In genomic region chr3:107430214-107431047, GRCh38 we compare ENCODE assay signal across 8 cellular contexts. TPM values are rescaled to one million over a fixed set of nuclear protein-coding genes. Genes with fewer than 3 reads are reported as not detected.
A peak's percentile ranks its signal among the peaks of the same experiment; 100 is the strongest.
DNase-seq lines count a peak whose midpoint lies in the region; ATAC-seq and TF ChIP-seq lines count a peak whose summit lies in the region.

No MANE protein-coding gene starts in this region.

- H3K36me3 ChIP-seq in neuronal stem cell (replicated peaks in 1 of 2; ENCODE audit: control insufficient read depth in 2 of 2, insufficient read depth in 2 of 2, low read length in 2 of 2) = no peaks in the 10 kb centered on the region

- no peak overlapping the region for H2AK5ac ChIP-seq in neuronal stem cell (ENCODE audit: low read depth, low read length)

- H2BK15ac ChIP-seq in neuronal stem cell (ENCODE audit: low read length) = no peak overlapping the region

- peak overlapping the region; percentile 97 for H3K4me2 ChIP-seq in neuronal stem cell (ENCODE audit: insufficient read depth, low read length, poor library complexity, severe bottlenecking)

- CTCF ChIA-PET in AG04450 (lab: Charles Lee) = interaction anchor here (0.8 to 6.2 kb wide), 34 partner anchors 9 to 468 kb away, joined by 3 to 137 read pairs (median 8); no protein-coding TSS in a partner anchor

- peaks cover 0 to 7% of the 10 kb centered on the region in 2 donors for H3K4me1 ChIP-seq in neuronal stem cell (ENCODE audit: control insufficient read depth in 2 of 2, insufficient read depth in 1 of 2, low read depth in 1 of 2, low read length in 2 of 2)

- H3K9me3 ChIP-seq in AG04450 (ENCODE audit: control insufficient read depth, insufficient read depth, low read length) (no peaks in the 10 kb centered on the region; the same call in 1 of the 2 replicates), neuronal stem cell (replicated peaks in 1 of 2; ENCODE audit: control insufficient read depth in 2 of 2, insufficient read depth in 1 of 2, low read depth in 1 of 2, low read length in 2 of 2) (no peaks in the 10 kb centered on the region)

- TF ChIP-seq CTCF in AG04450 (IDR thresholded peaks at IDR 0.05; ENCODE audit: low read depth, low read length) = no peak
- peak; percentile 15 for TF ChIP-seq CTCF in VCaP (conservative IDR thresholded peaks at IDR 0.05)

- no peaks in the 10 kb centered on the region for H3K79me1 ChIP-seq in neuronal stem cell (ENCODE audit: low read depth, low read length)

- ATAC-seq in GM19397 (IDR thresholded peaks at IDR 0.05; ENCODE audit: unreplicated experiment) (peak; percentile 1), HG03039 (IDR thresholded peaks at IDR 0.05; ENCODE audit: unreplicated experiment) (no peak), HG02571 (IDR thresholded peaks at IDR 0.05; ENCODE audit: unreplicated experiment) (no peak)

- H2BK12ac ChIP-seq in neuronal stem cell (ENCODE audit: low read length) = peak overlapping the region; percentile 26

- peak overlapping the region; percentile 91 for H3K18ac ChIP-seq in neuronal stem cell (ENCODE audit: low read length)

- H3K4ac ChIP-seq in neuronal stem cell (ENCODE audit: low read length) = no peak overlapping the region

- POLR2A ChIA-PET in AG04450 (lab: Yijun Ruan, JAX) = no interaction called here

- H3K23ac ChIP-seq in neuronal stem cell (ENCODE audit: low read depth, low read length, poor library complexity) = peak overlapping the region; percentile 60

- H4K91ac ChIP-seq in neuronal stem cell (ENCODE audit: low read depth, low read length, poor library complexity) = no peak overlapping the region

- no peak overlapping the region for H2BK5ac ChIP-seq in neuronal stem cell (ENCODE audit: low read length)

- H4K8ac ChIP-seq in neuronal stem cell (ENCODE audit: low read depth, low read length) = no peak overlapping the region

- H3K14ac ChIP-seq in neuronal stem cell (ENCODE audit: low read length) = no peak overlapping the region

- DNase-seq in AG04450 (ENCODE audit: low read depth, low spot score) (no peak), fibroblast of gingiva (ENCODE audit: low read depth) (peak; percentile 60), neuronal stem cell (ENCODE audit: low spot score) (peak; percentile 21), NCI-H82 (lab: John Stamatoyannopoulos, UW) (no peak)

- H2AFZ ChIP-seq in neuronal stem cell (ENCODE audit: low read length) = peak overlapping the region; percentile 69

- no peaks in the 10 kb centered on the region for H3K27me3 ChIP-seq in AG04450 (ENCODE audit: control insufficient read depth, insufficient read depth, low read length)
- peaks cover 0 to 21% (median 0%) of the 10 kb centered on the region in 3 experiments for H3K27me3 ChIP-seq in neuronal stem cell (ENCODE audit: control insufficient read depth in 3 of 3, insufficient read depth in 3 of 3, low read depth in 1 of 3, low read length in 3 of 3)

- no peak overlapping the region for H3K27ac ChIP-seq in AG04450 (ENCODE audit: low read depth, low read length)
- H3K27ac ChIP-seq in VCaP = peak overlapping the region; percentile 92
- H3K27ac ChIP-seq in neuronal stem cell (replicated peaks; ENCODE audit: low read length) = no peak overlapping the region

- peak overlapping the region; percentile 61 for H3K4me3 ChIP-seq in AG04450 (ENCODE audit: low read depth, low read length)
- H3K4me3 ChIP-seq in neuronal stem cell (ENCODE audit: low read length in 2 of 2) = peak overlapping the region; percentile 21 to 94

- no peak overlapping the region for H2BK120ac ChIP-seq in neuronal stem cell (ENCODE audit: low read depth, low read length)

- no CpG with 5 or more reads among the region's 25 CpGs for WGBS in neuronal stem cell (ENCODE audit: extremely low coverage in 2 of 2, insufficient read length in 2 of 2, insufficient replicate concordance in 1 of 2), 2 donors

- H3K9ac ChIP-seq in neuronal stem cell (ENCODE audit: low read depth, low read length, poor library complexity) = peak overlapping the region; percentile 82

RNA-seq across cellular contexts. Expression of gene CCDC54, which starts 53.2 kb away (rescaled TPM):
- polyA plus RNA-seq in AG04450 (2011; rRNA removed) = not detected in 2 replicates
- not detected in 2 replicates for polyA minus RNA-seq in AG04450 (2011; rRNA and poly(A)+ RNA removed)
- not detected for polyA plus RNA-seq in neuronal stem cell (2013, experiment 1 of 2)
- not detected for polyA plus RNA-seq in neuronal stem cell (2013, experiment 2 of 2)

Comparison
In these comparisons a context has a peak if more than half of its experiments do, and no peak if none do; other contexts are left out.
1. DNase-seq: peak in fibroblast of gingiva (single experiment) and neuronal stem cell (single experiment); none in AG04450 (single experiment) and NCI-H82 (single experiment).